13 cellular contexts compared by ENCODE assay signal in genomic region chr3:160370987-160371857, GRCh38.
"Had no signal": no experiment of that assay in that cellular context is flagged by ENCODE, and none has a peak within 500 bp of the region (broad histone marks: within the 10 kb centered on the region; RNA-seq: fewer than 3 reads in every experiment).

No MANE protein-coding gene starts in this region.

- H3K27ac Mint-ChIP-seq: activated CD4-positive, alpha-beta T cell treated with anti-CD3 and anti-CD28 coated beads, Interleukin-2, amount 10 ng/mL, durations not matched to agents 24 days and 14 days; activated naive CD4-positive, alpha-beta T cell treated with anti-CD3 and anti-CD28 coated beads for 36 hours; activated T-helper 17 cell treated with anti-CD3 and anti-CD28 coated beads, Interleukin-2, amount 50 U/mL, for 72 hours; nephron progenitor cell had no signal

- ATAC-seq: activated T-helper 17 cell treated with anti-CD3 and anti-CD28 coated beads, Interleukin-2, amount 50 U/mL, for 72 hours; left colon had no signal

- H3K4me1 Mint-ChIP-seq: nephron progenitor cell had no signal

- H3K4me3 Mint-ChIP-seq: activated B cell treated with CpG ODN at 0.5 μM for 24 hours; activated CD4-positive, alpha-beta T cell treated with anti-CD3 and anti-CD28 coated beads, Interleukin-2, amount 10 ng/mL, durations not matched to agents 24 days and 14 days; activated naive CD4-positive, alpha-beta T cell treated with anti-CD3 and anti-CD28 coated beads for 36 hours; activated T-helper 17 cell treated with anti-CD3 and anti-CD28 coated beads, Interleukin-2, amount 50 U/mL, for 72 hours; nephron progenitor cell had no signal

- H3K27me3 Mint-ChIP-seq: activated B cell treated with CpG ODN at 0.5 μM for 24 hours; activated CD4-positive, alpha-beta T cell treated with anti-CD3 and anti-CD28 coated beads, Interleukin-2, amount 10 ng/mL, durations not matched to agents 24 days and 14 days; activated T-helper 17 cell treated with anti-CD3 and anti-CD28 coated beads, Interleukin-2, amount 50 U/mL, for 72 hours had no signal

- H3K27me3 ChIP-seq: cardiac muscle cell, stomach, vagina had no signal

- H3K4me3 ChIP-seq: cardiac muscle cell, stomach, thoracic aorta, vagina had no signal

- DNase-seq: activated B cell treated with CpG ODN at 0.5 μM for 24 hours; activated CD4-positive, alpha-beta T cell treated with anti-CD3 and anti-CD28 coated beads, Interleukin-2, amount 10 ng/mL, durations not matched to agents 24 days and 14 days; activated naive CD4-positive, alpha-beta T cell treated with anti-CD3 and anti-CD28 coated beads for 36 hours; foreskin melanocyte; head of caudate nucleus; left colon; nephron progenitor cell; stimulated activated CD4-positive, alpha-beta T cell treated with anti-CD3 and anti-CD28 coated beads, Interleukin-4, amount 100 ng/mL, for 24 hours; stomach had no signal

- H3K4me1 ChIP-seq: stomach, vagina had no signal

- H3K9me3 ChIP-seq: stomach, thoracic aorta, vagina had no signal

- H3K27ac ChIP-seq: cardiac muscle cell, stomach, thoracic aorta, vagina had no signal

- H3K9me3 Mint-ChIP-seq: activated B cell treated with CpG ODN at 0.5 μM for 24 hours; activated CD4-positive, alpha-beta T cell treated with anti-CD3 and anti-CD28 coated beads, Interleukin-2, amount 10 ng/mL, durations not matched to agents 24 days and 14 days; activated naive CD4-positive, alpha-beta T cell treated with anti-CD3 and anti-CD28 coated beads for 36 hours; activated T-helper 17 cell treated with anti-CD3 and anti-CD28 coated beads, Interleukin-2, amount 50 U/mL, for 72 hours; nephron progenitor cell had no signal
